8 cellular contexts compared by ENCODE assay signal in genomic region chr11:44538375-44539054, GRCh38. TPM values are rescaled to one million over a fixed set of nuclear protein-coding genes. Genes with fewer than 3 reads are reported as not detected.
DNase-seq lines count a peak whose midpoint lies in the region; ATAC-seq, FAIRE-seq and TF ChIP-seq lines count a peak whose summit lies in the region.

No MANE protein-coding gene starts in this region.

- peaks cover 3% of the 10 kb centered on the region for H3K9me3 Mint-ChIP-seq in astrocyte (ENCODE audit: unreplicated experiment)

- peaks cover 26% of the 10 kb centered on the region for H3K27me3 Mint-ChIP-seq in astrocyte (ENCODE audit: low read depth, unreplicated experiment)

- H3K9ac ChIP-seq in astrocyte (ENCODE audit: low read length) (peak overlapping the region; percentile 16), smooth muscle cell (ENCODE audit: low read depth) (no peak overlapping the region)

- H3K36me3 ChIP-seq in astrocyte (ENCODE audit: insufficient read depth, low read length) = no peaks in the 10 kb centered on the region
- no peaks in the 10 kb centered on the region for H3K36me3 ChIP-seq in smooth muscle cell (ENCODE audit: low read depth)

- H3K27me3 ChIP-seq in astrocyte (ENCODE audit: insufficient read depth, low read length) (peaks cover 14% of the 10 kb centered on the region), smooth muscle cell (ENCODE audit: low read depth) (peaks cover 30% of the 10 kb centered on the region)

- WGBS in smooth muscle cell (ENCODE audit: low lambda C conversion rate) = 33% methylated on average over 21 of the region's 21 CpGs

- no peaks in the 10 kb centered on the region for H3K4me1 ChIP-seq in astrocyte (ENCODE audit: insufficient read depth, low read length)
- no peaks in the 10 kb centered on the region for H3K4me1 ChIP-seq in smooth muscle cell (ENCODE audit: low read depth)

- FAIRE-seq in astrocyte (lab: Jason Lieb, UNC) = no peak

- ATAC-seq in HG02610 (IDR thresholded peaks at IDR 0.05; ENCODE audit: unreplicated experiment) (peak; percentile 58), GM21367 (IDR thresholded peaks at IDR 0.05; ENCODE audit: unreplicated experiment) (no peak)

- no peak overlapping the region for H3K27ac Mint-ChIP-seq in astrocyte (ENCODE audit: unreplicated experiment)

- no peaks in the 10 kb centered on the region for H3K36me3 Mint-ChIP-seq in astrocyte (ENCODE audit: low read depth, unreplicated experiment)

- TF ChIP-seq CTCF in astrocyte (IDR thresholded peaks at IDR 0.05; ENCODE audit: insufficient read depth, low read depth, low read length) (peak; percentile 89), smooth muscle cell (IDR thresholded peaks at IDR 0.05; ENCODE audit: borderline replicate concordance, insufficient read depth, poor library complexity, severe bottlenecking) (peak; percentile 98)

- H3K4me3 ChIP-seq in astrocyte (ENCODE audit: insufficient read depth, low read depth, low read length) (no peak overlapping the region), smooth muscle cell (no peak overlapping the region)

- peak; percentile 22 for DNase-seq in GDM1 (lab: John Stamatoyannopoulos, UW)
- peak; percentile 66 for DNase-seq in NCI-H1694 treated with DMSO at 0.1 percent for 48 hours (lab: John Stamatoyannopoulos, UW)
- DNase-seq in T-helper 9 cell = peak; percentile 61
- peak; percentile 29 for DNase-seq in astrocyte (ENCODE audit: low read depth)
- peak in 49 of 51 donors; percentile 5 to 84 (median 60) for DNase-seq in hypothalamus (lab: John Stamatoyannopoulos, UW)
- peak; percentile 46 for DNase-seq in smooth muscle cell (lab: John Stamatoyannopoulos, UW; ENCODE audit: unreplicated experiment)

- no peak overlapping the region for H3K4me3 Mint-ChIP-seq in astrocyte (ENCODE audit: unreplicated experiment)

- H3F3A ChIP-seq in smooth muscle cell (ENCODE audit: low read depth) = no peaks in the 10 kb centered on the region

- no peaks in the 10 kb centered on the region for H3K4me1 Mint-ChIP-seq in astrocyte (ENCODE audit: low read depth, unreplicated experiment)

- H3K9me3 ChIP-seq in astrocyte (ENCODE audit: insufficient read depth, low read depth, low read length) = peaks cover 3% of the 10 kb centered on the region
- no peaks in the 10 kb centered on the region for H3K9me3 ChIP-seq in smooth muscle cell (replicated peaks; ENCODE audit: low read depth)

- peak overlapping the region; percentile 80 for H2AFZ ChIP-seq in astrocyte (ENCODE audit: low read depth, low read length)
- peak overlapping the region; percentile 69 for H2AFZ ChIP-seq in smooth muscle cell (ENCODE audit: low read depth)

- H3K27ac ChIP-seq in astrocyte (ENCODE audit: low read depth, low read length) (no peak overlapping the region), smooth muscle cell (ENCODE audit: low read depth) (no peak overlapping the region)

- H3K79me2 ChIP-seq in astrocyte (ENCODE audit: insufficient read depth, low read length) (no peaks in the 10 kb centered on the region), smooth muscle cell (ENCODE audit: low read depth) (no peaks in the 10 kb centered on the region)

- H3K4me2 ChIP-seq in astrocyte (ENCODE audit: low read length) (peak overlapping the region; percentile 50), smooth muscle cell (peak overlapping the region; percentile 51)

- H4K20me1 ChIP-seq in astrocyte (ENCODE audit: insufficient read depth, low read length) (no peaks in the 10 kb centered on the region), smooth muscle cell (ENCODE audit: low read depth) (no peaks in the 10 kb centered on the region)

RNA-seq across cellular contexts. Expression of gene CD82, which starts 26.9 kb away (rescaled TPM):
- total RNA-seq in astrocyte (74.5 and 90.6 TPM in 2 replicates), smooth muscle cell (43.8 and 58.6 TPM in 2 replicates)
- 252 and 270 TPM in 2 replicates for polyA plus RNA-seq in smooth muscle cell
